ENCODE assay signal across 15 cellular contexts in genomic region chr2:64923385-64923710, GRCh38.
DNase-seq lines count a peak whose midpoint lies in the region; ATAC-seq and TF ChIP-seq lines count a peak whose summit lies in the region.
"Had no signal": no experiment of that assay in that cellular context is flagged by ENCODE, and none has a peak within 500 bp of the region (broad histone marks: within the 10 kb centered on the region; RNA-seq: fewer than 3 reads in every experiment).

No MANE protein-coding gene starts in this region.

- H2BK120ac ChIP-seq in mesenchymal stem cell (ENCODE audit: low read depth, low read length), result no peak overlapping the region

- peaks cover 16% of the 10 kb centered on the region for H3F3A ChIP-seq in MM.1S (ENCODE audit: insufficient read depth, low read length)

- no peak overlapping the region for H2BK5ac ChIP-seq in mesenchymal stem cell (ENCODE audit: low read depth, low read length, poor library complexity, severe bottlenecking)

- H3K4ac ChIP-seq in mesenchymal stem cell (ENCODE audit: low read depth in 1 of 2, low read length in 2 of 2), result no peak overlapping the region

- H3K9me2 ChIP-seq in MM.1S (replicated peaks; ENCODE audit: insufficient read depth, low read length), result no peaks in the 10 kb centered on the region

- no peaks in the 10 kb centered on the region for H3K79me1 ChIP-seq in mesenchymal stem cell (replicated peaks; ENCODE audit: low read length, poor library complexity, severe bottlenecking)

- H3K9me3 ChIP-seq in MM.1S (replicated peaks; ENCODE audit: insufficient read depth, low read length), result no peaks in the 10 kb centered on the region
- H3K9me3 ChIP-seq in mesenchymal stem cell (ENCODE audit: control insufficient read depth, low read length), result peaks cover 5% of the 10 kb centered on the region

- no peak overlapping the region for H3K9ac ChIP-seq in MM.1S (ENCODE audit: low read length)
- H3K9ac ChIP-seq in mesenchymal stem cell (ENCODE audit: low read length), result no peak overlapping the region

- H2AFZ ChIP-seq in MM.1S (ENCODE audit: low read length), result no peak overlapping the region
- no peak overlapping the region for H2AFZ ChIP-seq in mesenchymal stem cell (ENCODE audit: low read depth, low read length)

- H2AK5ac ChIP-seq in mesenchymal stem cell (ENCODE audit: low read length, severe bottlenecking), result no peak overlapping the region

- no peaks in the 10 kb centered on the region for H3K36me3 ChIP-seq in MM.1S (replicated peaks; ENCODE audit: insufficient read depth, low read length)
- no peaks in the 10 kb centered on the region for H3K36me3 ChIP-seq in mesenchymal stem cell (ENCODE audit: control insufficient read depth in 1 of 2, insufficient read depth in 2 of 2, low read depth in 1 of 2, low read length in 2 of 2)

- H4K20me1 ChIP-seq in MM.1S (ENCODE audit: insufficient read depth, low read length), result no peaks in the 10 kb centered on the region

- H3K4me3 ChIP-seq in MM.1S (ENCODE audit: low read length) (no peak overlapping the region), mesenchymal stem cell (ENCODE audit: insufficient read depth in 1 of 2, low read depth in 1 of 2, low read length in 2 of 2) (no peak overlapping the region)

- WGBS in mesenchymal stem cell, result 81% methylated on average over 2 of the region's 2 CpGs

- H3K27ac ChIP-seq in MM.1S (ENCODE audit: low read length) (peak overlapping the region; percentile 38; the same call in 1 of the 2 replicates), caudate nucleus (ENCODE audit: low read depth, low read length) (peak overlapping the region; percentile 4), mesenchymal stem cell (ENCODE audit: low read length, poor library complexity, severe bottlenecking) (no peak overlapping the region)

- peak overlapping the region; percentile 29 for H2BK15ac ChIP-seq in mesenchymal stem cell (ENCODE audit: low read depth, poor library complexity, severe bottlenecking)

- peaks cover 94% of the 10 kb centered on the region for H3K79me2 ChIP-seq in MM.1S (ENCODE audit: low read length)

- no peak for TF ChIP-seq CTCF in MM.1S (IDR thresholded peaks at IDR 0.05; ENCODE audit: low read length)

- H2BK12ac ChIP-seq in mesenchymal stem cell (ENCODE audit: low read length in 2 of 2), result no peak overlapping the region

- H3K4me1 ChIP-seq in MM.1S (ENCODE audit: low read length), result peaks cover 43% of the 10 kb centered on the region
- H3K4me1 ChIP-seq in mesenchymal stem cell (ENCODE audit: control insufficient read depth, insufficient read depth, low read depth, low read length), result no peaks in the 10 kb centered on the region

- ATAC-seq in HG03378 (IDR thresholded peaks at IDR 0.05; ENCODE audit: unreplicated experiment) (no peak), GM21367 (IDR thresholded peaks at IDR 0.05; ENCODE audit: unreplicated experiment) (no peak), HG03342 (IDR thresholded peaks at IDR 0.05; ENCODE audit: unreplicated experiment) (no peak)

- no peak for DNase-seq in MM.1S
- DNase-seq in caudate nucleus (lab: John Stamatoyannopoulos, UW), result no peak
- no peak for DNase-seq in mesenchymal stem cell
- no peak for DNase-seq in AG08395 (ENCODE audit: low spot score)
- DNase-seq: CD8-positive, alpha-beta memory T cell; DND-41; H9; KG1; NCI-H1930; NCI-H2171; NCI-H774; SHP77 treated with DMSO at 0.1 percent for 48 hours had no signal

- H3K27me3 ChIP-seq in MM.1S (replicated peaks; ENCODE audit: insufficient read depth, low read length) (no peaks in the 10 kb centered on the region), mesenchymal stem cell (ENCODE audit: control insufficient read depth in 1 of 2, insufficient read depth in 1 of 2, low read length in 2 of 2) (no peaks in the 10 kb centered on the region)

- H3K18ac ChIP-seq in mesenchymal stem cell (ENCODE audit: low read depth in 1 of 2, low read length in 2 of 2), result no peak overlapping the region

- no peak overlapping the region for H3K14ac ChIP-seq in mesenchymal stem cell (ENCODE audit: low read length in 2 of 2)

- no peak overlapping the region for H3K23ac ChIP-seq in mesenchymal stem cell (ENCODE audit: low read length in 2 of 2)

- H4K8ac ChIP-seq in mesenchymal stem cell (ENCODE audit: low read length), result no peak overlapping the region

- no peak overlapping the region for H4K91ac ChIP-seq in mesenchymal stem cell (ENCODE audit: low read length)

- H3K4me2 ChIP-seq in MM.1S (ENCODE audit: low read depth, low read length), result no peak overlapping the region
- no peak overlapping the region for H3K4me2 ChIP-seq in mesenchymal stem cell (ENCODE audit: low read length, poor library complexity, severe bottlenecking)
